In genomic region chr12:19967486-19967885, GRCh38 we compare ENCODE assay signal across 9 cellular contexts.
DNase-seq lines count a peak whose midpoint lies in the region; ATAC-seq and TF ChIP-seq lines count a peak whose summit lies in the region.
"Had no signal": no experiment of that assay in that cellular context is flagged by ENCODE, and none has a peak within 500 bp of the region (broad histone marks: within the 10 kb centered on the region; RNA-seq: fewer than 3 reads in every experiment).

No MANE protein-coding gene starts in this region.

- H3K27ac ChIP-seq in sigmoid colon = peak overlapping the region in 3 of 4 donors; percentile 22 to 62 (median 54)

- no peak for TF ChIP-seq POLR2A in sigmoid colon (IDR thresholded peaks at IDR 0.05)

- WGBS in sigmoid colon, 2 donors = 24 to 48% methylated on average over 2 of the region's 2 CpGs

- TF ChIP-seq CTCF in foreskin fibroblast (IDR thresholded peaks at IDR 0.05; ENCODE audit: low read depth, low read length) (no peak), sigmoid colon (IDR thresholded peaks at IDR 0.05) (no peak)

- no peak overlapping the region for H3K4me3 ChIP-seq in foreskin fibroblast (ENCODE audit: low read depth in 1 of 2, low read length in 2 of 2)
- no peak overlapping the region for H3K4me3 ChIP-seq in sigmoid colon

- intact Hi-C loops in sigmoid colon (cut with DNase I) = no loop called here

- DNase-seq in HPDE6-E6E7 (ENCODE audit: extremely low spot score) (peak; percentile 37), RPMI7951 (ENCODE audit: low read depth) (peak; percentile 85), foreskin fibroblast (peak; percentile 85 to 92), sigmoid colon (no peak), HUDEP-2 (lab: John Stamatoyannopoulos, UW; ENCODE audit: unreplicated experiment in 76 of 76) (no peak)
- DNase-seq: activated effector memory CD4-positive, alpha-beta T cell treated with Interleukin-2 at 50 U/mL for 16 hours had no signal

- no peak for ATAC-seq in HG03565 (IDR thresholded peaks at IDR 0.05; ENCODE audit: unreplicated experiment)
- no peak for ATAC-seq in HG03135 (IDR thresholded peaks at IDR 0.05; ENCODE audit: unreplicated experiment)
- no peak for ATAC-seq in HG03439 (IDR thresholded peaks at IDR 0.05; ENCODE audit: unreplicated experiment)

- H3K9me3 ChIP-seq in sigmoid colon = no peaks in the 10 kb centered on the region

- peaks cover 0 to 48% (median 32%) of the 10 kb centered on the region in 4 donors for H3K4me1 ChIP-seq in sigmoid colon

- no peak for TF ChIP-seq EP300 in sigmoid colon (IDR thresholded peaks at IDR 0.05)

- no peaks in the 10 kb centered on the region for H3K36me3 ChIP-seq in sigmoid colon

- no peaks in the 10 kb centered on the region for H3K27me3 ChIP-seq in sigmoid colon

Comparison
In these comparisons a context has a peak if more than half of its experiments do, and no peak if none do; other contexts are left out.
1. DNase-seq: peak in HPDE6-E6E7 (single experiment), RPMI7951 (single experiment) and foreskin fibroblast (2 of 2); none in sigmoid colon (single experiment) and HUDEP-2 (0 of 76).